ENCODE assay signal across 1 cellular context in the genomic region with DNA sequence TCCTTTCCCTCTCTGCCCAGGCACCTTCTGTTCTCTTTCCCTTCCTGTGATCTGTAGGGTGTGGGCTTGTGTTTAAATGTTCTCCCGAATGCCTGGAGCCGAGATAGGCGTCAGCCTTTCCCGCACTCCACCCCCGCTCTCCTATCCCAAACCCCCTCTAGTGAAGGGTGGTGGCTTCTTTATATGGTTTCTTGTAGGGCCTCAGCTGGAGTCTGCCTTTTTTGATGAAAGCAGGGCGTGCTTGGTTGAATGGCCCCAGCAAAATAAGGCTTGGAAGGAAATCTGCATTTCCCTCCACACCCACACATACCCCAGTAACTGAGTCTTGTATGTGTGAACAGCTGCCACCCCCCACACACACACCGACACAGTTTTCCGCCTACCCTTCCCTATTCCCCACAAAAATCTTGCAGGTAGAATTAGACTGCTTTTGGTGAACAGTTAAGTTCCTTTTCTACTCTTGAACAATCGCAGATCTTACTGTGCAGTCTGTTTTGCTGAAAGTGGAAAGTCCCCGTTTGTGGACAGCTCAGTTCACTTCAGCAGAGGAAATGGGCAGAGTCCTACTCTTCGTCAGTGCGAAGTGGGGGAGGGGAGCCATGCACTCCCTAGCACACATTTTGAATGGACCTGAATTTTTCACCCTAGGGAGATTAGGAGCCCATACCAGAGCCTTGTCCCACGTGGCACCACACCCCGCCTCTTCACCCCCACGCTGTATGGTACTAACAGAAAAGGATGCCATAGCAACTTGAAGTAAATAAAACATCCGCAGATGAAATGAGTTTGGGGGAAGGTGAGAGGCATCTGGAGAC.
TF ChIP-seq lines count a peak whose summit lies in the region.

No MANE protein-coding gene starts in this region.

TF ChIP-seq in GM12878, 131 proteins besides CTCF, POLR2A, EP300 and RAD21 (continued from another document):
- TF ChIP-seq, protein P1, sequence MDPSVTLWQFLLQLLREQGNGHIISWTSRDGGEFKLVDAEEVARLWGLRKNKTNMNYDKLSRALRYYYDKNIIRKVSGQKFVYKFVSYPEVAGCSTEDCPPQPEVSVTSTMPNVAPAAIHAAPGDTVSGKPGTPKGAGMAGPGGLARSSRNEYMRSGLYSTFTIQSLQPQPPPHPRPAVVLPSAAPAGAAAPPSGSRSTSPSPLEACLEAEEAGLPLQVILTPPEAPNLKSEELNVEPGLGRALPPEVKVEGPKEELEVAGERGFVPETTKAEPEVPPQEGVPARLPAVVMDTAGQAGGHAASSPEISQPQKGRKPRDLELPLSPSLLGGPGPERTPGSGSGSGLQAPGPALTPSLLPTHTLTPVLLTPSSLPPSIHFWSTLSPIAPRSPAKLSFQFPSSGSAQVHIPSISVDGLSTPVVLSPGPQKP (IDR thresholded peaks at IDR 0.05; ENCODE audit: low read depth, low read length) = 0 out of 2 replicates have a peak, but pooled peaks have one; percentile 28
- TF ChIP-seq, protein P2, sequence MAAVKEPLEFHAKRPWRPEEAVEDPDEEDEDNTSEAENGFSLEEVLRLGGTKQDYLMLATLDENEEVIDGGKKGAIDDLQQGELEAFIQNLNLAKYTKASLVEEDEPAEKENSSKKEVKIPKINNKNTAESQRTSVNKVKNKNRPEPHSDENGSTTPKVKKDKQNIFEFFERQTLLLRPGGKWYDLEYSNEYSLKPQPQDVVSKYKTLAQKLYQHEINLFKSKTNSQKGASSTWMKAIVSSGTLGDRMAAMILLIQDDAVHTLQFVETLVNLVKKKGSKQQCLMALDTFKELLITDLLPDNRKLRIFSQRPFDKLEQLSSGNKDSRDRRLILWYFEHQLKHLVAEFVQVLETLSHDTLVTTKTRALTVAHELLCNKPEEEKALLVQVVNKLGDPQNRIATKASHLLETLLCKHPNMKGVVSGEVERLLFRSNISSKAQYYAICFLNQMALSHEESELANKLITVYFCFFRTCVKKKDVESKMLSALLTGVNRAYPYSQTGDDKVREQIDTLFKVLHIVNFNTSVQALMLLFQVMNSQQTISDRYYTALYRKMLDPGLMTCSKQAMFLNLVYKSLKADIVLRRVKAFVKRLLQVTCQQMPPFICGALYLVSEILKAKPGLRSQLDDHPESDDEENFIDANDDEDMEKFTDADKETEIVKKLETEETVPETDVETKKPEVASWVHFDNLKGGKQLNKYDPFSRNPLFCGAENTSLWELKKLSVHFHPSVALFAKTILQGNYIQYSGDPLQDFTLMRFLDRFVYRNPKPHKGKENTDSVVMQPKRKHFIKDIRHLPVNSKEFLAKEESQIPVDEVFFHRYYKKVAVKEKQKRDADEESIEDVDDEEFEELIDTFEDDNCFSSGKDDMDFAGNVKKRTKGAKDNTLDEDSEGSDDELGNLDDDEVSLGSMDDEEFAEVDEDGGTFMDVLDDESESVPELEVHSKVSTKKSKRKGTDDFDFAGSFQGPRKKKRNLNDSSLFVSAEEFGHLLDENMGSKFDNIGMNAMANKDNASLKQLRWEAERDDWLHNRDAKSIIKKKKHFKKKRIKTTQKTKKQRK (IDR thresholded peaks at IDR 0.05; ENCODE audit: low read depth, low read length) = no peak
- TF ChIP-seq BACH1 (IDR thresholded peaks at IDR 0.05; ENCODE audit: borderline replicate concordance) (no peak), FOXM1 (IDR thresholded peaks at IDR 0.05; ENCODE audit: low read depth, low read length) (no peak; the same call in 1 of the 2 replicates), RAD51 (IDR thresholded peaks at IDR 0.05) (peak; percentile 71), LARP7 (IDR thresholded peaks at IDR 0.05) (no peak), JUND (IDR thresholded peaks at IDR 0.05; ENCODE audit: low read depth, low read length) (no peak), POLR2AphosphoS5 (IDR thresholded peaks at IDR 0.05; ENCODE audit: low read length) (peak; percentile 78), TBL1XR1 (IDR thresholded peaks at IDR 0.05; ENCODE audit: low read depth, low read length) (0 out of 2 replicates have a peak, but pooled peaks have one; percentile 15), DPF2 (IDR thresholded peaks at IDR 0.05) (peak; percentile 76; the same call in 1 of the 2 replicates), CHD4 (IDR thresholded peaks at IDR 0.05) (no peak), STAT1 (conservative IDR thresholded peaks at IDR 0.05) (no peak), CBFB (IDR thresholded peaks at IDR 0.05; ENCODE audit: low read depth) (peak; percentile 37; the same call in 1 of the 2 replicates), ZZZ3 (IDR thresholded peaks at IDR 0.05; ENCODE audit: control insufficient read depth, insufficient read length, low read depth) (no peak), MEF2B (IDR thresholded peaks at IDR 0.05; ENCODE audit: partially characterized antibody, poor library complexity, severe bottlenecking) (peak; percentile 63)
- TF ChIP-seq, protein P3, sequence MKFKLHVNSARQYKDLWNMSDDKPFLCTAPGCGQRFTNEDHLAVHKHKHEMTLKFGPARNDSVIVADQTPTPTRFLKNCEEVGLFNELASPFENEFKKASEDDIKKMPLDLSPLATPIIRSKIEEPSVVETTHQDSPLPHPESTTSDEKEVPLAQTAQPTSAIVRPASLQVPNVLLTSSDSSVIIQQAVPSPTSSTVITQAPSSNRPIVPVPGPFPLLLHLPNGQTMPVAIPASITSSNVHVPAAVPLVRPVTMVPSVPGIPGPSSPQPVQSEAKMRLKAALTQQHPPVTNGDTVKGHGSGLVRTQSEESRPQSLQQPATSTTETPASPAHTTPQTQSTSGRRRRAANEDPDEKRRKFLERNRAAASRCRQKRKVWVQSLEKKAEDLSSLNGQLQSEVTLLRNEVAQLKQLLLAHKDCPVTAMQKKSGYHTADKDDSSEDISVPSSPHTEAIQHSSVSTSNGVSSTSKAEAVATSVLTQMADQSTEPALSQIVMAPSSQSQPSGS (IDR thresholded peaks at IDR 0.05; ENCODE audit: low read length) = peak; percentile 69; the same call in 1 of the 2 replicates
- TF ChIP-seq, protein P4, sequence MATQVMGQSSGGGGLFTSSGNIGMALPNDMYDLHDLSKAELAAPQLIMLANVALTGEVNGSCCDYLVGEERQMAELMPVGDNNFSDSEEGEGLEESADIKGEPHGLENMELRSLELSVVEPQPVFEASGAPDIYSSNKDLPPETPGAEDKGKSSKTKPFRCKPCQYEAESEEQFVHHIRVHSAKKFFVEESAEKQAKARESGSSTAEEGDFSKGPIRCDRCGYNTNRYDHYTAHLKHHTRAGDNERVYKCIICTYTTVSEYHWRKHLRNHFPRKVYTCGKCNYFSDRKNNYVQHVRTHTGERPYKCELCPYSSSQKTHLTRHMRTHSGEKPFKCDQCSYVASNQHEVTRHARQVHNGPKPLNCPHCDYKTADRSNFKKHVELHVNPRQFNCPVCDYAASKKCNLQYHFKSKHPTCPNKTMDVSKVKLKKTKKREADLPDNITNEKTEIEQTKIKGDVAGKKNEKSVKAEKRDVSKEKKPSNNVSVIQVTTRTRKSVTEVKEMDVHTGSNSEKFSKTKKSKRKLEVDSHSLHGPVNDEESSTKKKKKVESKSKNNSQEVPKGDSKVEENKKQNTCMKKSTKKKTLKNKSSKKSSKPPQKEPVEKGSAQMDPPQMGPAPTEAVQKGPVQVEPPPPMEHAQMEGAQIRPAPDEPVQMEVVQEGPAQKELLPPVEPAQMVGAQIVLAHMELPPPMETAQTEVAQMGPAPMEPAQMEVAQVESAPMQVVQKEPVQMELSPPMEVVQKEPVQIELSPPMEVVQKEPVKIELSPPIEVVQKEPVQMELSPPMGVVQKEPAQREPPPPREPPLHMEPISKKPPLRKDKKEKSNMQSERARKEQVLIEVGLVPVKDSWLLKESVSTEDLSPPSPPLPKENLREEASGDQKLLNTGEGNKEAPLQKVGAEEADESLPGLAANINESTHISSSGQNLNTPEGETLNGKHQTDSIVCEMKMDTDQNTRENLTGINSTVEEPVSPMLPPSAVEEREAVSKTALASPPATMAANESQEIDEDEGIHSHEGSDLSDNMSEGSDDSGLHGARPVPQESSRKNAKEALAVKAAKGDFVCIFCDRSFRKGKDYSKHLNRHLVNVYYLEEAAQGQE (IDR thresholded peaks at IDR 0.05; ENCODE audit: low read depth, low read length) = peak; percentile 53; the same call in 1 of the 2 replicates
- TF ChIP-seq, protein P5, sequence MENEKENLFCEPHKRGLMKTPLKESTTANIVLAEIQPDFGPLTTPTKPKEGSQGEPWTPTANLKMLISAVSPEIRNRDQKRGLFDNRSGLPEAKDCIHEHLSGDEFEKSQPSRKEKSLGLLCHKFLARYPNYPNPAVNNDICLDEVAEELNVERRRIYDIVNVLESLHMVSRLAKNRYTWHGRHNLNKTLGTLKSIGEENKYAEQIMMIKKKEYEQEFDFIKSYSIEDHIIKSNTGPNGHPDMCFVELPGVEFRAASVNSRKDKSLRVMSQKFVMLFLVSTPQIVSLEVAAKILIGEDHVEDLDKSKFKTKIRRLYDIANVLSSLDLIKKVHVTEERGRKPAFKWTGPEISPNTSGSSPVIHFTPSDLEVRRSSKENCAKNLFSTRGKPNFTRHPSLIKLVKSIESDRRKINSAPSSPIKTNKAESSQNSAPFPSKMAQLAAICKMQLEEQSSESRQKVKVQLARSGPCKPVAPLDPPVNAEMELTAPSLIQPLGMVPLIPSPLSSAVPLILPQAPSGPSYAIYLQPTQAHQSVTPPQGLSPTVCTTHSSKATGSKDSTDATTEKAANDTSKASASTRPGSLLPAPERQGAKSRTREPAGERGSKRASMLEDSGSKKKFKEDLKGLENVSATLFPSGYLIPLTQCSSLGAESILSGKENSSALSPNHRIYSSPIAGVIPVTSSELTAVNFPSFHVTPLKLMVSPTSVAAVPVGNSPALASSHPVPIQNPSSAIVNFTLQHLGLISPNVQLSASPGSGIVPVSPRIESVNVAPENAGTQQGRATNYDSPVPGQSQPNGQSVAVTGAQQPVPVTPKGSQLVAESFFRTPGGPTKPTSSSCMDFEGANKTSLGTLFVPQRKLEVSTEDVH (IDR thresholded peaks at IDR 0.05; ENCODE audit: low read depth, partially characterized antibody) = peak; percentile 62
